In the genomic region with DNA sequence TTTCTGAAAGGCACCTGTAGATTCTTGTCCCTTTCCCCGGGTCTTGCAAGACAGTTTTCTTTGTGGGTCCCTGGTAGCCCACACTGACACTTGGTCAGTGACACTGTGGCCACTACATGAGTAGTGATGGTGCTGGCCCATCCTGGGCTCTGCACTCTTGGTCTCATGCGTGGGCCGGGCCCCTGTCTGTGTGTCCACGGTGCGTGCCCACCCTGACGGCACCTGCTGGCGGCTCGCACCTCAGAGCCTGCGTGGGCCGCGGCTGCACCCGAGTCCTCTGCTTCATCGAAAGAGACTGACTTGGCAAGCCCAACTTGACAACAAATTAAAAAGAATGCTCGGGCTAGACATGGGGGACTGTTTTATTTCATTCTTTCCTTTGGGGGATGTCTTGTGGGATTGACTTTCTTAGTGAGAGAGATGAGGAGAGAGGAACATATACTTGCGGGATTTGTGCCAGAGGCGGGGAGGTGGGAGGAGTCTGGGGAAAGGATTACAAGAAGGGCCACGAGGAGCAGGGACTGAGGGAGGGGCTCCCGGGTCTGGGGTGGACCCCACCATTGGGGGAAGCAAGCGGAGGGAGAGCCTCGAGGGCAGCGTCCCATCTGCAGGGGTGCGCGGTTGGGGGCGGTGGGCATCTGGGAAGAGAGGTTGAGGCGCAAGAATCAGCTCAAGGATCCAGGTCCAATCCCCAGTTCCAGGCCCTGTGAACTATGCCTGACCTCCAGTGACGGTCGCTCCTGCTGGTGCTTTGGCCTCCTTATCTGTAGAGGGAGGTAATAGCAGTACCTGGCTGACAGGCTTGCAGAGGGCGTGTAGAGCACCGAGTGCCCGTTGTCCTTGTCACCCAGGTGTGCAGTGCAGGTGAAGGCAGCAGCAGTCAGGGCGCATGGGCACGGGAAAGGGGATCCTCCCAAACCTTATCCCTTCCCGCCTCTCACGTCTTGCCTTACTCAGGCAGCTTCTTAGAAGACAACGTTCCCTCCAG, we compare ENCODE assay signal across 18 cellular contexts. TPM values are rescaled to one million over a fixed set of nuclear protein-coding genes. Genes with fewer than 3 reads are reported as not detected.
"Had no signal": no experiment of that assay in that cellular context is flagged by ENCODE, and none has a peak within 500 bp of the region (broad histone marks: within the 10 kb centered on the region; RNA-seq: fewer than 3 reads in every experiment).

No MANE protein-coding gene starts in this region.

- ATAC-seq: esophagus mucosa had no signal

- H3K27me3 Mint-ChIP-seq: activated CD4-positive, alpha-beta memory T cell treated with anti-CD3 and anti-CD28 coated beads for 36 hours; activated naive CD8-positive, alpha-beta T cell treated with anti-CD3 and anti-CD28 coated beads for 36 hours; type B pancreatic cell had no signal

- H3K4me1 ChIP-seq: breast epithelium, pancreas had no signal

- H3K27me3 ChIP-seq: breast epithelium, pancreas had no signal

- H3K36me3 ChIP-seq: breast epithelium, pancreas had no signal

- H3K9me3 ChIP-seq: breast epithelium, pancreas had no signal

- H3K4me3 ChIP-seq: breast epithelium, pancreas, smooth muscle cell had no signal

- DNase-seq: activated CD4-positive, alpha-beta memory T cell treated with anti-CD3 and anti-CD28 coated beads for 36 hours; activated CD4-positive, CD25-positive, alpha-beta regulatory T cell treated with anti-CD3 and anti-CD28 coated beads, Interleukin-2, amount 50 U/mL, for 72 hours; activated gamma-delta T cell treated with Interleukin-2 at 50 U/mL for 16 hours; activated naive CD8-positive, alpha-beta T cell treated with anti-CD3 and anti-CD28 coated beads for 36 hours; activated T-cell treated with anti-CD3 and anti-CD28 coated beads, Interleukin-2, amount 50 U/mL, for 48 hours; anterior cingulate cortex; pancreas; retina; substantia nigra; T-helper 2 cell had no signal

- H3K27ac ChIP-seq: breast epithelium, pancreas had no signal

- H3K4me1 Mint-ChIP-seq: activated naive CD8-positive, alpha-beta T cell treated with anti-CD3 and anti-CD28 coated beads for 36 hours; memory B cell had no signal

- H3K9me3 Mint-ChIP-seq: activated CD4-positive, alpha-beta memory T cell treated with anti-CD3 and anti-CD28 coated beads for 36 hours; activated naive CD8-positive, alpha-beta T cell treated with anti-CD3 and anti-CD28 coated beads for 36 hours; type B pancreatic cell had no signal

- H3K4me3 Mint-ChIP-seq: activated CD4-positive, alpha-beta memory T cell treated with anti-CD3 and anti-CD28 coated beads for 36 hours; activated naive CD8-positive, alpha-beta T cell treated with anti-CD3 and anti-CD28 coated beads for 36 hours; memory B cell; neural crest cell; type B pancreatic cell had no signal

- H3K27ac Mint-ChIP-seq: activated CD4-positive, alpha-beta memory T cell treated with anti-CD3 and anti-CD28 coated beads for 36 hours; activated naive CD8-positive, alpha-beta T cell treated with anti-CD3 and anti-CD28 coated beads for 36 hours; memory B cell; type B pancreatic cell had no signal

- H3K36me3 Mint-ChIP-seq: activated CD4-positive, alpha-beta memory T cell treated with anti-CD3 and anti-CD28 coated beads for 36 hours; activated naive CD8-positive, alpha-beta T cell treated with anti-CD3 and anti-CD28 coated beads for 36 hours; memory B cell had no signal

RNA-seq across cellular contexts. Expression of gene ADAMTS15, which starts 37.8 kb away (rescaled TPM):
- total RNA-seq: activated CD4-positive, alpha-beta memory T cell treated with anti-CD3 and anti-CD28 coated beads for 36 hours; activated naive CD8-positive, alpha-beta T cell treated with anti-CD3 and anti-CD28 coated beads for 36 hours had no signal

RNA-seq across cellular contexts. Expression of gene ADAMTS8, which starts 57.9 kb away (rescaled TPM):
- total RNA-seq: activated CD4-positive, alpha-beta memory T cell treated with anti-CD3 and anti-CD28 coated beads for 36 hours; activated naive CD8-positive, alpha-beta T cell treated with anti-CD3 and anti-CD28 coated beads for 36 hours; dermis microvascular lymphatic vessel endothelial cell; fibroblast of villous mesenchyme; smooth muscle cell had no signal
- polyA plus RNA-seq: smooth muscle cell had no signal
